In the genomic region with DNA sequence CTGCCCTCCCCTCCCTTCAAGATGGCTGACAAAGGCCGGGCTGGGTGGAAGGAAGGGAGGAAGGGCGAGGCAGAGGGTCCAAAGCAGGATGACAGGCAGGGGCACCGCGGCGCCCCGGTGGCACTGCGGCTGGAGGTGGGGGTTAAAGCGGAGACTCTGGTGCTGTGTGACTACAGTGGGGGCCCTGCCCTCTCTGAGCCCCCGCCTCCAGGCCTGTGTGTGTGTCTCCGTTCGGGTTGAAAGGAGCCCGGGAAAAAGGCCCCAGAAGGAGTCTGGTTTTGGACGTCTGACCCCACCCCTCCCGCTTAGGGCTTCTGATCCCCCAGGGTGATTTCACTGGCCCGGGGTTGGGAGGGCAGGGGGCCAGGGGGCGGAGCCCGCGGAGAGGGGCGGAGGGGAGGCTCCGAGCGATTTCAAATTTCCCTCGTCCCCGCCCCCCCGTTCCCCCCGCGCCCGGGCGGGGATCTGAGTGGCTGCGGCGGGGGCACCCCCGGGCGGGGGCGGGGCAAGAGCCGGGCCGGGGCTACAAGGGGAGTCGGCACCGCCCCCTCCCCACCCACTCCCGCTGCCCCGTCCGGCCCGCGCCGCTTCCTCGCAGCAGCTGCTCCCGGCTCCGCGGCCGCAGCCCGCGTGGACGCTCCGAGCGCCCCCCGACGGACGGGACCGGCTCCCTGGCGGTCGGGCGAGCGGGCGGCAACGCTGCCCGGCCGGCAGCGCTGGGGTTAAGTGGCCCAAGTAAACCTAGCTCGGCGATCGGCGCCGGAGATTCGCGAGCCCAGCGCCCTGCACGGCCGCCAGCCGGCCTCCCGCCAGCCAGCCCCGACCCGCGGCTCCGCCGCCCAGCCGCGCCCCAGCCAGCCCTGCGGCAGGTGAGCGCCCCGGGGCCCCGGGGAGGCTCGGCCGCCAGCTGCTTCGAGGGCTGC, we compare ENCODE assay signal across 8 cellular contexts. TPM values are rescaled to one million over a fixed set of nuclear protein-coding genes. Genes with fewer than 3 reads are reported as not detected.
DNase-seq lines count a peak whose midpoint lies in the region; ATAC-seq and TF ChIP-seq lines count a peak whose summit lies in the region.

A gene (plus strand): TSS at position 555 of the 923 bp plus-strand sequence. CDS start 17,939 bp downstream, outside the sequence.

- H2BK15ac ChIP-seq in IMR-90 (ENCODE audit: low read depth, low read length), result 0 out of 3 replicates have a peak within 1 kb of the TSS, but pooled peaks have one; percentile 36

- CTCF ChIA-PET in CD8-positive, alpha-beta T cell (lab: Charles Lee), result interaction anchor here (1.4 to 3.6 kb wide), 5 partner anchors 9 to 88 kb away, joined by 3 to 26 read pairs (median 4); a partner anchor contains a TSS
- CTCF ChIA-PET in IMR-90 (lab: Yijun Ruan, JAX), result interaction anchor here (0.6 to 2.5 kb wide), 3 partner anchors 15 to 87 kb away, joined by 3 to 7 read pairs (median 3); no protein-coding TSS in a partner anchor

- peaks cover 16% of the 10 kb centered on the region for H3K4me1 Mint-ChIP-seq in CD8-positive, alpha-beta T cell (ENCODE audit: low read depth)

- DNase-seq in CD8-positive, alpha-beta T cell, result peak; percentile 47 to 77 (median 70)
- peak; percentile 73 for DNase-seq in IMR-90
- DNase-seq in activated gamma-delta T cell treated with Interleukin-2 at 50 U/mL for 16 hours, result peak; percentile 64
- peak in 48 of 56 donors; percentile 5 to 82 (median 61) for DNase-seq in nucleus accumbens (lab: John Stamatoyannopoulos, UW)
- DNase-seq in testis, result peak; percentile 90

- H3K56ac ChIP-seq in IMR-90 (ENCODE audit: extremely low read depth, insufficient read depth, low read length), result peak within 1 kb of the TSS; percentile 39; the same call in 1 of the 2 replicates

- H2AK9ac ChIP-seq in IMR-90 (replicated peaks; ENCODE audit: low read depth, low read length, poor library complexity), result peak within 1 kb of the TSS; percentile 92

- no peak within 1 kb of the TSS for H3K27ac Mint-ChIP-seq in CD8-positive, alpha-beta T cell

- dilution Hi-C loops in IMR-90 (cut with HindIII; ENCODE audit: low sequenced_read_pairs, unreplicated experiment), result no loop called here

- in situ Hi-C loops in IMR-90 (cut with MboI; ENCODE audit: low sequenced_read_pairs), result no loop called here

- H3K4me1 ChIP-seq in CD8-positive, alpha-beta T cell (ENCODE audit: insufficient read depth, low read length), result peaks cover 14% of the 10 kb centered on the region
- H3K4me1 ChIP-seq in IMR-90 (ENCODE audit: control insufficient read depth, insufficient read depth, low read length), result peaks cover 5% of the 10 kb centered on the region; the same call in 1 of the 2 replicates
- peaks cover 0 to 24% (median 12%) of the 10 kb centered on the region in 3 donors for H3K4me1 ChIP-seq in gastroesophageal sphincter
- peaks cover 24% of the 10 kb centered on the region for H3K4me1 ChIP-seq in testis

- TF ChIP-seq RAD21 in IMR-90 (IDR thresholded peaks at IDR 0.05; ENCODE audit: low read length), result peak; percentile 50

- H3K27me3 ChIP-seq in CD8-positive, alpha-beta T cell (ENCODE audit: insufficient read depth, low read length), result no peaks in the 10 kb centered on the region
- H3K27me3 ChIP-seq in IMR-90 (ENCODE audit: control insufficient read depth, insufficient read depth, low read length) (no peaks in the 10 kb centered on the region), gastroesophageal sphincter (no peaks in the 10 kb centered on the region), testis (no peaks in the 10 kb centered on the region)

- peak within 1 kb of the TSS; percentile 92 for H3K23ac ChIP-seq in IMR-90 (ENCODE audit: low read depth, low read length)

- TF ChIP-seq CTCF in CD8-positive, alpha-beta T cell (IDR thresholded peaks at IDR 0.05), result no peak
- TF ChIP-seq CTCF in IMR-90 (conservative IDR thresholded peaks at IDR 0.05; ENCODE audit: low read depth, low read length), result peak; percentile 46
- TF ChIP-seq CTCF in gastroesophageal sphincter (IDR thresholded peaks at IDR 0.05), result peak in 3 of 4 experiments; percentile 27 to 50 (median 30)
- no peak for TF ChIP-seq CTCF in testis (IDR thresholded peaks at IDR 0.05)

- no TSS peak for BruUV-seq in IMR-90 (replicated peaks; lab: Mats Ljungman, UMichigan)

- peak within 1 kb of the TSS; percentile 40 for H3K4ac ChIP-seq in IMR-90 (ENCODE audit: low read depth, low read length)

- peak within 1 kb of the TSS; percentile 32 to 79; a peak in 2 of 4 replicates for H4K8ac ChIP-seq in IMR-90 (ENCODE audit: low read depth in 2 of 2, low read length in 2 of 2)

- no peak within 1 kb of the TSS for H2BK5ac ChIP-seq in IMR-90 (ENCODE audit: low read depth, low read length, poor library complexity, severe bottlenecking)

- H4K5ac ChIP-seq in IMR-90 (ENCODE audit: low read depth, low read length), result no peak within 1 kb of the TSS

- H3K9ac ChIP-seq in IMR-90 (ENCODE audit: low read depth, low read length), result peak within 1 kb of the TSS; percentile 84

- no peak within 1 kb of the TSS for H3K27ac ChIP-seq in CD8-positive, alpha-beta T cell (ENCODE audit: low read depth, low read length)
- H3K27ac ChIP-seq in IMR-90 (ENCODE audit: insufficient read depth, low read length) (peak within 1 kb of the TSS; percentile 44; the same call in 1 of the 2 replicates), gastroesophageal sphincter (peak within 1 kb of the TSS in 1 of 4 donors; percentile 72), testis (peak within 1 kb of the TSS; percentile 24 to 30)

- peak; percentile 89 for ATAC-seq in CD8-positive, alpha-beta T cell
- ATAC-seq in GM19455 (IDR thresholded peaks at IDR 0.05; ENCODE audit: unreplicated experiment) (peak; percentile 73), IMR-90 (ENCODE audit: low read depth) (peak; percentile 95), gastroesophageal sphincter (peak; percentile 90)

- intact Hi-C loops in CD8-positive, alpha-beta T cell (cut with DNase I, micrococcal nuclease), result loop anchor here (1.0 to 2.0 kb wide), 2 partner anchors 19 kb away; a partner anchor contains a TSS
- intact Hi-C loops in IMR-90 (cut with micrococcal nuclease), result loop anchor here (2.0 to 10.0 kb wide), 3 partner anchors 77 to 257 kb away; a partner anchor contains a TSS
- intact Hi-C loops in testis (cut with DNase I; ENCODE audit: low total_unique reads), result no loop called here

- POLR2A ChIA-PET in CD8-positive, alpha-beta T cell (lab: Charles Lee), result interaction anchor here (0.8 to 1.1 kb wide), 3 partner anchors 9 to 23 kb away, joined by 3 to 6 read pairs (median 3); a partner anchor contains a TSS
- POLR2A ChIA-PET in IMR-90 (lab: Charles Lee; ENCODE audit: unreplicated experiment), result interaction anchor here (0.6 kb wide), 1 partner anchor 14 kb away, joined by 5 read pairs; no protein-coding TSS in a partner anchor

- H4K91ac ChIP-seq in IMR-90 (ENCODE audit: insufficient read depth, low read depth, low read length), result peak within 1 kb of the TSS; percentile 49

- peak within 1 kb of the TSS; percentile 94 for H2AFZ ChIP-seq in IMR-90 (replicated peaks; ENCODE audit: low read length, poor library complexity)

- H4K20me1 ChIP-seq in IMR-90 (ENCODE audit: insufficient read depth, low read length), result no peaks in the 10 kb centered on the region

- H3K27me3 Mint-ChIP-seq in CD8-positive, alpha-beta T cell (ENCODE audit: low read depth), result no peaks in the 10 kb centered on the region

- TF ChIP-seq POLR2A in IMR-90 (IDR thresholded peaks at IDR 0.05; ENCODE audit: low read depth, low read length), result no peak
- TF ChIP-seq POLR2A in Raji (IDR thresholded peaks at IDR 0.05; ENCODE audit: insufficient read depth, low read depth, low read length), result peak; percentile 74
- TF ChIP-seq POLR2A in gastroesophageal sphincter (IDR thresholded peaks at IDR 0.05), result no peak
- TF ChIP-seq POLR2A in testis (IDR thresholded peaks at IDR 0.05), result no peak

- peaks cover 2% of the 10 kb centered on the region for H3K36me3 Mint-ChIP-seq in CD8-positive, alpha-beta T cell

- no peaks in the 10 kb centered on the region for H3K9me3 ChIP-seq in CD8-positive, alpha-beta T cell (ENCODE audit: low read length)
- H3K9me3 ChIP-seq in IMR-90 (ENCODE audit: control insufficient read depth, insufficient read depth, low read length) (no peaks in the 10 kb centered on the region), gastroesophageal sphincter (no peaks in the 10 kb centered on the region), testis (no peaks in the 10 kb centered on the region)

- peak within 1 kb of the TSS; percentile 78 for H3K14ac ChIP-seq in IMR-90 (replicated peaks; ENCODE audit: low read depth, low read length)

- H3K4me2 ChIP-seq in IMR-90 (ENCODE audit: low read depth, low read length), result peak within 1 kb of the TSS; percentile 99

- peak within 1 kb of the TSS; percentile 65 for H3K4me3 ChIP-seq in CD8-positive, alpha-beta T cell (ENCODE audit: low read depth, low read length)
- H3K4me3 ChIP-seq in IMR-90 (ENCODE audit: insufficient read depth, low read depth, low read length), result peak within 1 kb of the TSS; percentile 90
- peak within 1 kb of the TSS; percentile 46 to 87 for H3K4me3 ChIP-seq in gastroesophageal sphincter
- H3K4me3 ChIP-seq in testis, result peak within 1 kb of the TSS; percentile 81 to 86

- H3K9me1 ChIP-seq in IMR-90 (ENCODE audit: insufficient read depth, low read length), result peaks cover 7% of the 10 kb centered on the region; the same call in 1 of the 2 replicates

- H2BK20ac ChIP-seq in IMR-90 (ENCODE audit: low read depth, low read length), result no peak within 1 kb of the TSS; the same call in 1 of the 2 replicates

- WGBS in IMR-90 (ENCODE audit: extremely low coverage in 2 of 2, insufficient read length in 1 of 2), 2 experiments, result 1% methylated on average over 17 of the region's 92 CpGs; no CpG with 5 or more reads in 1 of the 2 experiments
- no CpG with 5 or more reads among the region's 92 CpGs for WGBS in gastroesophageal sphincter (ENCODE audit: low coverage in 1 of 2), 2 donors
- 0 to 1% methylated on average over 6 to 46 of the region's 92 CpGs for WGBS in testis, 2 donors

- no peaks in the 10 kb centered on the region for H3K36me3 ChIP-seq in CD8-positive, alpha-beta T cell (ENCODE audit: insufficient read depth, low read length)
- no peaks in the 10 kb centered on the region for H3K36me3 ChIP-seq in IMR-90 (ENCODE audit: control insufficient read depth, insufficient read depth, low read length)
- H3K36me3 ChIP-seq in gastroesophageal sphincter, result no peaks in the 10 kb centered on the region
- H3K36me3 ChIP-seq in testis (ENCODE audit: low read depth, missing control alignments), result no peaks in the 10 kb centered on the region

- TF ChIP-seq EP300 in gastroesophageal sphincter (IDR thresholded peaks at IDR 0.05), result no peak

- no peak within 1 kb of the TSS for H3K18ac ChIP-seq in IMR-90 (ENCODE audit: low read depth, low read length)

- peak within 1 kb of the TSS; percentile 49; the same call in 1 of the 2 replicates for H2AK5ac ChIP-seq in IMR-90 (ENCODE audit: low read depth, low read length)

- no peaks in the 10 kb centered on the region for H3K9me3 Mint-ChIP-seq in CD8-positive, alpha-beta T cell

- peaks cover 7 to 36% of the 10 kb centered on the region in 2 experiments; a peak in 3 of 4 replicates for H3K79me1 ChIP-seq in IMR-90 (ENCODE audit: low read depth in 1 of 2, low read length in 2 of 2)

- peak within 1 kb of the TSS; percentile 87 for H3K4me3 Mint-ChIP-seq in CD8-positive, alpha-beta T cell

- peak within 1 kb of the TSS; percentile 58 for H2BK120ac ChIP-seq in IMR-90 (ENCODE audit: low read depth, low read length)

RNA-seq across cellular contexts. Expression of the gene that starts here (rescaled TPM):
- total RNA-seq in CD8-positive, alpha-beta T cell, result under 1 TPM; 0.30 to 0.36 TPM
- total RNA-seq in IMR-90 (2012; rRNA removed) (1.3 and 1.4 TPM in 2 replicates), gastroesophageal sphincter (1 to 10 TPM in 1 of 4 donors, under 1 TPM in 2, not detected in 1; 0.47 to 2.3 (median 0.81) TPM), testis (10 to 100 TPM; 20.6 to 22.0 TPM)
- polyA plus RNA-seq in IMR-90 (2012; rRNA removed) (1.9 TPM in 2 replicates), testis (ENCODE audit: insufficient read depth, low read depth, low replicate concordance) (8.1 TPM)
- polyA plus RNA-seq in IMR-90 (2012; cell fraction: cytosol; rRNA removed), result 0.76 and 1.1 TPM in 2 replicates
- polyA plus RNA-seq in IMR-90 (2012; cell fraction: nucleus; rRNA removed; ENCODE audit: low replicate concordance), result 7.0 and 8.4 TPM in 2 replicates

Comparison
In these comparisons a context has a peak if more than half of its experiments do, and no peak if none do; other contexts are left out.
1. Peak in DNase-seq, ATAC-seq and H3K4me3 ChIP-seq in CD8-positive, alpha-beta T cell; RNA of the gene not detected or under 1 TPM.
2. CTCF ChIP-seq: peak in IMR-90 (single experiment) and gastroesophageal sphincter (3 of 4); none in CD8-positive, alpha-beta T cell (single experiment) and testis (0 of 3).
3. Peak in every context shown above with its lines, with median percentiles within 50 percentile points of each other: ATAC-seq, DNase-seq and H3K4me3 ChIP-seq.